Comparison of ENCODE assay signal across 8 cellular contexts in genomic region chr13:57631607-57632275, GRCh38. TPM values are rescaled to one million over a fixed set of nuclear protein-coding genes. Genes with fewer than 3 reads are reported as not detected.
DNase-seq lines count a peak whose midpoint lies in the region; ATAC-seq and TF ChIP-seq lines count a peak whose summit lies in the region.

Gene PCDH17, plus strand, starts transcription at chr13:57631744. Its CDS starts 803 bp downstream, at chr13:57632547.

- peaks cover 30% of the 10 kb centered on the region for H3K27me3 ChIP-seq in adrenal gland
- peaks cover 0 to 68% (median 32%) of the 10 kb centered on the region in 9 donors for H3K27me3 ChIP-seq in heart left ventricle
- H3K27me3 ChIP-seq in osteoblast (ENCODE audit: insufficient read depth, low read length), result peaks cover 56% of the 10 kb centered on the region

- peak within 1 kb of the TSS in 2 of 5 donors; percentile 61 to 66 for H3K27ac ChIP-seq in adrenal gland
- peak within 1 kb of the TSS; percentile 34 to 82 (median 74) for H3K27ac ChIP-seq in heart left ventricle
- no peak within 1 kb of the TSS for H3K27ac ChIP-seq in osteoblast (ENCODE audit: low read depth, low read length)

- H3K4me3 ChIP-seq in adrenal gland (peak within 1 kb of the TSS in 3 of 4 donors; percentile 18 to 64 (median 33)), heart left ventricle (peak within 1 kb of the TSS; percentile 46 to 79 (median 65)), osteoblast (ENCODE audit: insufficient read depth, low read length) (peak within 1 kb of the TSS; percentile 69)

- H3K36me3 ChIP-seq in adrenal gland (replicated peaks in 1 of 2) (no peaks in the 10 kb centered on the region), heart left ventricle (no peaks in the 10 kb centered on the region), osteoblast (ENCODE audit: insufficient read depth, low read length) (no peaks in the 10 kb centered on the region)

- H3K4me2 ChIP-seq in osteoblast (ENCODE audit: insufficient read depth, low read length), result peak within 1 kb of the TSS; percentile 80

- intact Hi-C loops in adrenal gland (cut with DNase I), result loop anchor here in 1 of 2 donors (10.0 kb wide), 1 partner anchor 223 kb away; no protein-coding TSS in a partner anchor
- intact Hi-C loops in heart left ventricle (cut with DNase I), result loop anchor here in 2 of 10 donors (5.0 to 10.0 kb wide), 4 partner anchors 166 to 1331 kb away; no protein-coding TSS in a partner anchor

- in situ Hi-C loops in KBM-7 (cut with MboI; ENCODE audit: low pct_unique_long_range_greater_than_20kb, low sequenced_read_pairs), result no loop called here

- H3K79me2 ChIP-seq in osteoblast (ENCODE audit: insufficient read depth, low read length), result no peaks in the 10 kb centered on the region

- WGBS in adrenal gland, 4 donors, result 0 to 1% (median 0%) methylated on average over 31 to 33 of the region's 33 CpGs
- 0 to 1% (median 1%) methylated on average over 24 to 33 of the region's 33 CpGs for WGBS in heart left ventricle, 4 donors

- no peak for TF ChIP-seq CTCF in adrenal gland (IDR thresholded peaks at IDR 0.05)
- TF ChIP-seq CTCF in heart left ventricle (IDR thresholded peaks at IDR 0.05), result no peak
- no peak for TF ChIP-seq CTCF in osteoblast (IDR thresholded peaks at IDR 0.05; ENCODE audit: extremely low read depth, low read depth, low read length)

- H3K9me3 ChIP-seq in adrenal gland (replicated peaks in 1 of 3), result peaks cover 0 to 4% (median 0%) of the 10 kb centered on the region in 3 donors
- no peaks in the 10 kb centered on the region for H3K9me3 ChIP-seq in heart left ventricle
- peaks cover 5% of the 10 kb centered on the region for H3K9me3 ChIP-seq in osteoblast (ENCODE audit: low read depth, low read length)

- peak within 1 kb of the TSS; percentile 79 for H2AFZ ChIP-seq in osteoblast (ENCODE audit: low read length)

- H3K4me1 ChIP-seq in adrenal gland (replicated peaks in 1 of 2) (peaks cover 14 to 24% of the 10 kb centered on the region in 2 donors), heart left ventricle (peaks cover 0 to 33% (median 0%) of the 10 kb centered on the region in 12 donors), osteoblast (ENCODE audit: insufficient read depth, low read length) (peaks cover 21% of the 10 kb centered on the region)

- H4K20me1 ChIP-seq in osteoblast (ENCODE audit: insufficient read depth, low read length), result no peaks in the 10 kb centered on the region

- ATAC-seq in heart left ventricle, result peak; percentile 31 to 60 (median 39)

- peak; percentile 84 for DNase-seq in Ammon's horn (ENCODE audit: low spot score)
- peak; percentile 33 for DNase-seq in KBM-7
- DNase-seq in adrenal gland, result peak; percentile 26 to 71 (median 38)
- DNase-seq in heart left ventricle, result peak; percentile 56 to 69 (median 57)
- DNase-seq in osteoblast (ENCODE audit: insufficient read length, low spot score, missing footprints), result peak; percentile 80
- no peak for DNase-seq in NCI-H526 treated with DMSO at 0.1 percent for 48 hours (lab: John Stamatoyannopoulos, UW)
- no peak for DNase-seq in activated effector memory CD4-positive, alpha-beta T cell treated with anti-CD3 and anti-CD28 coated beads, Interleukin-2, amount 50 U/mL, for 16 hours
- no peak for DNase-seq in stimulated activated CD4-positive, alpha-beta T cell treated with anti-CD3 and anti-CD28 coated beads, Interleukin-4, amount 100 ng/mL, for 4 hours

- TF ChIP-seq POLR2A in adrenal gland (IDR thresholded peaks at IDR 0.05) (peak in 1 of 2 donors; percentile 5), heart left ventricle (IDR thresholded peaks at IDR 0.05) (peak in 1 of 2 donors; percentile 33)

RNA-seq across cellular contexts. Expression of gene PCDH17, which starts in this region (rescaled TPM):
- total RNA-seq in adrenal gland (10 to 100 TPM in 1 of 8 donors, 1 to 10 TPM in 7; 4.8 to 12.3 (median 6.0) TPM), heart left ventricle (10 to 100 TPM in 1 of 9 donors, 1 to 10 TPM in 8; 2.0 to 17.5 (median 4.0) TPM), osteoblast (under 0.01 and 0.59 TPM in 2 replicates)
- polyA plus RNA-seq in adrenal gland (1 to 10 TPM in 2 of 3 donors, under 1 TPM in 1; 0.47 to 4.4 (median 1.5) TPM), heart left ventricle (1 to 10 TPM in 1 of 2 donors, under 1 TPM in 1; 0.61 to 2.7 TPM)

Comparison
In these comparisons a context has a peak if more than half of its experiments do, and no peak if none do; other contexts are left out.
1. Peak in DNase-seq, H3K4me3 ChIP-seq and H3K4me2 ChIP-seq in osteoblast; RNA of the gene not detected or under 1 TPM.
2. DNase-seq: peak in Ammon's horn (single experiment), KBM-7 (single experiment), adrenal gland (7 of 7) and heart left ventricle (5 of 5); none in NCI-H526 treated with DMSO at 0.1 percent for 48 hours (single experiment), activated effector memory CD4-positive, alpha-beta T cell treated with anti-CD3 and anti-CD28 coated beads, Interleukin-2, amount 50 U/mL, for 16 hours (single experiment) and stimulated activated CD4-positive, alpha-beta T cell treated with anti-CD3 and anti-CD28 coated beads, Interleukin-4, amount 100 ng/mL, for 4 hours (0 of 2).
3. Peak in every context shown above with its lines, with median percentiles within 50 percentile points of each other: H3K4me3 ChIP-seq.